In genomic region chr22:35173655-35174054, GRCh38 we compare ENCODE assay signal across 30 cellular contexts.
"Had no signal": no experiment of that assay in that cellular context is flagged by ENCODE, and none has a peak within 500 bp of the region (broad histone marks: within the 10 kb centered on the region; RNA-seq: fewer than 3 reads in every experiment).

No MANE protein-coding gene starts in this region.

- H3K4me2 ChIP-seq: neural progenitor cell, smooth muscle cell had no signal

- H3K27ac ChIP-seq: neural progenitor cell, ovary, parathyroid adenoma, psoas muscle, skin epidermis, spleen, stomach, thoracic aorta, thyroid gland, tibial nerve, upper lobe of left lung, vagina had no signal

- H2AFZ ChIP-seq: neural progenitor cell, parathyroid adenoma had no signal

- H3K27me3 ChIP-seq: neural progenitor cell, ovary, thyroid gland, tibial nerve, upper lobe of left lung, vagina had no signal

- DNase-seq: naive thymus-derived CD4-positive, alpha-beta T cell; nephron progenitor cell; occipital lobe; ovary; posterior cingulate gyrus; psoas muscle; right cardiac atrium; spleen; stimulated activated CD4-positive, alpha-beta T cell treated with anti-CD3 and anti-CD28 coated beads, Interleukin-12 subunit alpha, Interleukin-12 subunit beta, amount 100 ng/mL, for 4 hours; stimulated activated CD4-positive, alpha-beta T cell treated with anti-CD3 and anti-CD28 coated beads, Interleukin-1b, Interleukin-23, amount 100 ng/mL, for 48 hours; stimulated activated CD4-positive, alpha-beta T cell treated with anti-CD3 and anti-CD28 coated beads, Interleukin-4, amount 100 ng/mL, for 1 hour; stimulated activated CD4-positive, alpha-beta T cell treated with anti-CD3 and anti-CD28 coated beads, Interleukin-4, amount 100 ng/mL, for 4 hours; stimulated activated CD8-positive, alpha-beta memory T cell treated with anti-CD3 and anti-CD28 coated beads, Interleukin-4, amount 100 ng/mL, for 48 hours; stimulated activated naive B cell treated with anti-CD40 and anti-IgM and Interleukin-4, amounts not matched to agents 10 μg/mL and 1 μg/mL and 100 μg/mL, for 72 hours; stimulated activated naive CD4-positive, alpha-beta T cell treated with Interleukin-2 at 50 U/mL for 16 hours; stomach; thyroid gland; trophoblast cell; upper lobe of left lung had no signal

- H3K9ac ChIP-seq: neural progenitor cell, parathyroid adenoma had no signal

- H3K36me3 Mint-ChIP-seq: natural killer cell treated with Interleukin-12 subunit alpha and Interleukin-12 subunit beta and Interleukin-15 and Interleukin-18, amount 100 ng/mL, for 72 hours; neural progenitor cell; stimulated activated naive B cell treated with anti-CD40 and anti-IgM and Interleukin-4, amounts not matched to agents 10 μg/mL and 1 μg/mL and 100 μg/mL, for 72 hours had no signal

- H3K4me1 Mint-ChIP-seq: neural progenitor cell; stimulated activated naive B cell treated with anti-CD40 and anti-IgM and Interleukin-4, amounts not matched to agents 10 μg/mL and 1 μg/mL and 100 μg/mL, for 72 hours had no signal

- H3K9me3 Mint-ChIP-seq: natural killer cell treated with Interleukin-12 subunit alpha and Interleukin-12 subunit beta and Interleukin-15 and Interleukin-18, amount 100 ng/mL, for 72 hours; stimulated activated naive B cell treated with anti-CD40 and anti-IgM and Interleukin-4, amounts not matched to agents 10 μg/mL and 1 μg/mL and 100 μg/mL, for 72 hours; stimulated activated naive CD8-positive, alpha-beta T cell treated with anti-CD3 and anti-CD28 coated beads, Interleukin-15, Interleukin-2, amounts not matched to agents 100 ng/mL and 50 ng/mL, for 24 hours had no signal

- H3K36me3 ChIP-seq: neural progenitor cell, ovary, spleen, stomach, thoracic aorta, thyroid gland, tibial nerve, upper lobe of left lung, vagina had no signal

- H3K27ac Mint-ChIP-seq: naive thymus-derived CD4-positive, alpha-beta T cell; natural killer cell treated with Interleukin-12 subunit alpha and Interleukin-12 subunit beta and Interleukin-15 and Interleukin-18, amount 100 ng/mL, for 72 hours; nephron progenitor cell; neural progenitor cell; progenitor cell of endocrine pancreas; stimulated activated naive B cell treated with anti-CD40 and anti-IgM and Interleukin-4, amounts not matched to agents 10 μg/mL and 1 μg/mL and 100 μg/mL, for 72 hours; stimulated activated naive CD8-positive, alpha-beta T cell treated with anti-CD3 and anti-CD28 coated beads, Interleukin-15, Interleukin-2, amounts not matched to agents 100 ng/mL and 50 ng/mL, for 24 hours had no signal

- H3K4me3 ChIP-seq: neural progenitor cell, ovary, psoas muscle, skin epidermis, smooth muscle cell, spleen, stomach, thoracic aorta, thyroid gland, tibial nerve, upper lobe of left lung, vagina had no signal

- H3K79me2 ChIP-seq: parathyroid adenoma had no signal

- ATAC-seq: naive thymus-derived CD4-positive, alpha-beta T cell; natural killer cell treated with Interleukin-12 subunit alpha and Interleukin-12 subunit beta and Interleukin-15 and Interleukin-18, amount 100 ng/mL, for 72 hours; psoas muscle; right cardiac atrium; sciatic nerve; stimulated activated naive B cell treated with anti-CD40 and anti-IgM and Interleukin-4, amounts not matched to agents 10 μg/mL and 1 μg/mL and 100 μg/mL, for 72 hours had no signal

- H3K9me3 ChIP-seq: ovary, psoas muscle, spleen, thoracic aorta, thyroid gland, upper lobe of left lung, vagina had no signal

- H3K4me1 ChIP-seq: neural progenitor cell, parathyroid adenoma, psoas muscle, spleen, stomach, thyroid gland, tibial nerve, upper lobe of left lung, vagina had no signal

- H3K4me3 Mint-ChIP-seq: naive thymus-derived CD4-positive, alpha-beta T cell; natural killer cell treated with Interleukin-12 subunit alpha and Interleukin-12 subunit beta and Interleukin-15 and Interleukin-18, amount 100 ng/mL, for 72 hours; nephron progenitor cell; neural progenitor cell; stimulated activated naive B cell treated with anti-CD40 and anti-IgM and Interleukin-4, amounts not matched to agents 10 μg/mL and 1 μg/mL and 100 μg/mL, for 72 hours; stimulated activated naive CD8-positive, alpha-beta T cell treated with anti-CD3 and anti-CD28 coated beads, Interleukin-15, Interleukin-2, amounts not matched to agents 100 ng/mL and 50 ng/mL, for 24 hours had no signal
